Comparison of ENCODE assay signal across 1 cellular context in genomic region chr20:35300469-35301262, GRCh38.
TF ChIP-seq lines count a peak whose summit lies in the region.

No MANE protein-coding gene starts in this region.

TF ChIP-seq in HepG2, 621 proteins besides CTCF, POLR2A, EP300 and RAD21:
- TF ChIP-seq ZNF160 (CRISPR knock-in tag; IDR thresholded peaks at IDR 0.05) (no peak), ZIK1 (CRISPR knock-in tag; IDR thresholded peaks at IDR 0.05; ENCODE audit: borderline replicate concordance, low read depth) (no peak), RBM22 (optimal IDR thresholded peaks at IDR 0.05; ENCODE audit: low read length) (peak; percentile 59), ZBTB8A (CRISPR knock-in tag; IDR thresholded peaks at IDR 0.05; ENCODE audit: borderline replicate concordance, low read depth) (no peak), ZNF121 (CRISPR knock-in tag; IDR thresholded peaks at IDR 0.05) (peak; percentile 52; the same call in 1 of the 2 replicates), ZNF382 (CRISPR knock-in tag; IDR thresholded peaks at IDR 0.05; ENCODE audit: borderline replicate concordance) (no peak), XRCC5 (optimal IDR thresholded peaks at IDR 0.05; ENCODE audit: low read length) (no peak), SNRNP70 (IDR thresholded peaks at IDR 0.05; ENCODE audit: low read depth, low read length) (no peak), ELF1 (CRISPR knock-in tag; IDR thresholded peaks at IDR 0.05) (no peak), RFX3 (CRISPR knock-in tag; IDR thresholded peaks at IDR 0.05) (no peak), IRF9 (CRISPR knock-in tag; IDR thresholded peaks at IDR 0.05; ENCODE audit: borderline replicate concordance) (no peak), ARID3A (IDR thresholded peaks at IDR 0.05; ENCODE audit: low read depth, low read length) (no peak), RBFOX2 (IDR thresholded peaks at IDR 0.05; ENCODE audit: low read depth, low read length) (no peak), MNT (IDR thresholded peaks at IDR 0.05) (no peak), ATRX (CRISPR knock-in tag; IDR thresholded peaks at IDR 0.05; ENCODE audit: borderline replicate concordance) (no peak)
TF ChIP-seq in HepG2: peak in this region for 2.
